Comparison of ENCODE assay signal across 22 cellular contexts in the genomic region with DNA sequence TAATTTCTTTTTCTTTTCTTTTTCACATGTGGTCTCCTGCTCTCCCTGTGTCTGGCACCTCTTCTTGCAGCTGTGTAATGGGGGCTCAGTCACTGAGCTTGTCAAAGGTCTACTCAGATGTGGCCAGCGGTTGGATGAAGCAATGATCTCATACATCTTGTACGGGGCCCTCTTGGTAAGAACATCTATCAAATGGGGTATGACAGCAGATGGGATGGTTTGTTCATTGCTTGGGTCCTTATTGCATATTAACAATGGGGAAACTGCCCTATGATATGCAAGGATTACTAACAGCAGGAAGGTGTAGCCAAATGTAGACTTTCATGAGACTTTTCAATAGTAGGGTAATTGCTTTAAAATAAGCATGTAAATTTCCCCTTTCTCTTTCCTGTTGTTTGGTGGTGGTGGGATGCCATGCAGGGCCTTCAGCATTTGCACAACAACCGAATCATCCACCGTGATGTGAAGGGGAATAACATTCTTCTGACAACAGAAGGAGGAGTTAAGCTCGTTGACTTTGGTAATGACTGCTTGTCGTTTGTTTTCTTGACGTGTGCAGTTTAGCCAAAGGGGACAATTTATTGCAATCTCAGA. TPM values are rescaled to one million over a fixed set of nuclear protein-coding genes. Genes with fewer than 3 reads are reported as not detected.
DNase-seq lines count a peak whose midpoint lies in the region; ATAC-seq, FAIRE-seq and TF ChIP-seq lines count a peak whose summit lies in the region.
"Had no signal": no experiment of that assay in that cellular context is flagged by ENCODE, and none has a peak within 500 bp of the region (broad histone marks: within the 10 kb centered on the region; RNA-seq: fewer than 3 reads in every experiment).

No MANE protein-coding gene starts in this region.

- in situ Hi-C loops in K562 (cut with MboI), result no loop called here

- DNase-seq in K562 (ENCODE audit: extremely low read depth in 1 of 4, low spot score in 3 of 4) (no peak), mesendoderm (peak; percentile 69), NCI-H510A treated with DMSO at 0.1 percent for 48 hours (lab: John Stamatoyannopoulos, UW) (no peak), Right ventricle myocardium superior (no peak), AG20443 (ENCODE audit: low spot score) (no peak)
- DNase-seq: activated CD4-positive, alpha-beta T cell treated with anti-CD3 and anti-CD28 coated beads, Interleukin-2, amount 10 ng/mL, durations not matched to agents 24 days and 14 days; activated naive CD4-positive, alpha-beta T cell treated with anti-CD3 and anti-CD28 coated beads for 36 hours; gastrocnemius medialis; MM.1S; NCI-H2029 treated with DMSO at 0.1 percent for 48 hours; NCI-H774 had no signal

- no peak overlapping the region for H3K27ac ChIP-seq in K562 (ENCODE audit: extremely low read depth, low read depth, low read length)
- peak overlapping the region; percentile 1 for H3K27ac ChIP-seq in mesendoderm (ENCODE audit: low read depth, low read length)
- H3K27ac ChIP-seq: ascending aorta, gastrocnemius medialis, thoracic aorta had no signal

- WGBS in K562 (ENCODE audit: insufficient coverage, low coverage, missing lambda C conversion rate), result 48% methylated on average over 7 of the region's 7 CpGs
- no CpG with 5 or more reads among the region's 7 CpGs for WGBS in mesendoderm (ENCODE audit: extremely low coverage, insufficient coverage, low lambda C conversion rate)

- H2AFZ ChIP-seq in K562 (ENCODE audit: low read depth, low read length), result peak overlapping the region; percentile 11; the same call in 1 of the 2 replicates

- intact Hi-C loops in K562 (cut with micrococcal nuclease), result no loop called here
- intact Hi-C loops in Right ventricle myocardium superior (cut with DNase I), result no loop called here

- CTCF ChIA-PET in K562 (lab: Yijun Ruan, JAX; ENCODE audit: low intra/inter-chr PET ratio), result no interaction called here

- H3K4me2 ChIP-seq in K562 (ENCODE audit: insufficient read depth, low read length) (no peak overlapping the region), mesendoderm (ENCODE audit: low read length) (no peak overlapping the region)

- no peak overlapping the region for H2BK120ac ChIP-seq in mesendoderm (ENCODE audit: low read depth, low read length)

- H3K56ac ChIP-seq in mesendoderm (ENCODE audit: low read length), result no peak overlapping the region

- no peak for TF ChIP-seq POLR2A in K562 (conservative IDR thresholded peaks at IDR 0.05)

- ATAC-seq in GM19035 (IDR thresholded peaks at IDR 0.05; ENCODE audit: unreplicated experiment) (peak; percentile 41), HG03565 (IDR thresholded peaks at IDR 0.05; ENCODE audit: unreplicated experiment) (peak; percentile 50), K562 (no peak; the same call in 2 of the 3 replicates), Right ventricle myocardium superior (ENCODE audit: poor library complexity) (no peak)
- ATAC-seq: gastrocnemius medialis; natural killer cell treated with Interleukin-12 subunit alpha and Interleukin-12 subunit beta and Interleukin-15 and Interleukin-18, amount 100 ng/mL, for 72 hours had no signal

- POLR2A ChIA-PET in K562 (lab: Yijun Ruan, JAX), result interaction anchor here (1.2 kb wide), 1 partner anchor 12 kb away, joined by 4 read pairs; no protein-coding TSS in a partner anchor

- peaks cover 2% of the 10 kb centered on the region; the same call in 1 of the 2 replicates for H3K9me3 ChIP-seq in K562 (replicated peaks; ENCODE audit: control insufficient read depth, insufficient read depth, low read depth, low read length)
- H3K9me3 ChIP-seq: ascending aorta, gastrocnemius medialis, thoracic aorta had no signal

- H3K23ac ChIP-seq in mesendoderm (ENCODE audit: low read length), result no peak overlapping the region

- no peak overlapping the region for H4K8ac ChIP-seq in mesendoderm (ENCODE audit: low read depth, low read length)

- H4K5ac ChIP-seq in mesendoderm (ENCODE audit: low read length), result no peak overlapping the region

- no peak overlapping the region for H2BK15ac ChIP-seq in mesendoderm (replicated peaks; ENCODE audit: low read depth)

- H2AK5ac ChIP-seq in mesendoderm (ENCODE audit: low read length), result no peak overlapping the region

- TF ChIP-seq CTCF in K562 (IDR thresholded peaks at IDR 0.05 in 2 of 3, conservative IDR thresholded peaks at IDR 0.05 in 1 of 3; ENCODE audit: insufficient read depth in 2 of 3, low read depth in 1 of 3, low read length in 3 of 3), result no peak

- H3K9me1 ChIP-seq in K562 (ENCODE audit: control insufficient read depth, insufficient read depth, low read length), result no peaks in the 10 kb centered on the region

- H4K20me1 ChIP-seq in K562 (replicated peaks; ENCODE audit: control insufficient read depth, insufficient read depth, low read length), result no peaks in the 10 kb centered on the region

- peak overlapping the region; percentile 85 for H3K18ac ChIP-seq in mesendoderm (ENCODE audit: low read length)

- H3K4me1 ChIP-seq in K562 (replicated peaks in 1 of 2; ENCODE audit: control insufficient read depth in 2 of 2, insufficient read depth in 2 of 2, low read length in 2 of 2) (peaks cover 0 to 6% of the 10 kb centered on the region in 2 experiments; a peak in 2 of 5 replicates), mesendoderm (ENCODE audit: control insufficient read depth, low read depth, low read length) (peaks cover 11% of the 10 kb centered on the region)
- H3K4me1 ChIP-seq: ascending aorta had no signal

- TF ChIP-seq EP300 in K562 (IDR thresholded peaks at IDR 0.05; ENCODE audit: low read length), result no peak

- no peak for FAIRE-seq in K562 (lab: Jason Lieb, UNC)
- FAIRE-seq: colon, endothelial cell of umbilical vein, GM12892, H54, HTR-8/SVneo had no signal

- H3K27me3 ChIP-seq in K562 (ENCODE audit: control insufficient read depth in 2 of 2, insufficient read depth in 2 of 2, low read length in 2 of 2), result no peaks in the 10 kb centered on the region
- no peaks in the 10 kb centered on the region for H3K27me3 ChIP-seq in mesendoderm (ENCODE audit: insufficient read depth, low read length, poor library complexity)
- H3K27me3 ChIP-seq: ascending aorta, gastrocnemius medialis had no signal

- TF ChIP-seq RAD21 in K562 (CRISPR knock-in tag; conservative IDR thresholded peaks at IDR 0.05 in 1 of 2, IDR thresholded peaks at IDR 0.05 in 1 of 2), result no peak

- no TSS peak for BruUV-seq in K562 (replicated peaks; lab: Mats Ljungman, UMichigan)

- H3K36me3 ChIP-seq in K562 (ENCODE audit: control insufficient read depth, insufficient read depth, low read length), result no peaks in the 10 kb centered on the region
- no peaks in the 10 kb centered on the region for H3K36me3 ChIP-seq in mesendoderm (ENCODE audit: control insufficient read depth, insufficient read depth, low read length)
- H3K36me3 ChIP-seq: ascending aorta, gastrocnemius medialis, thoracic aorta had no signal

- H3K79me1 ChIP-seq in mesendoderm (ENCODE audit: low read length), result no peaks in the 10 kb centered on the region

- H3K79me2 ChIP-seq in K562 (ENCODE audit: control insufficient read depth, insufficient read depth, low read length) (no peaks in the 10 kb centered on the region), mesendoderm (ENCODE audit: control insufficient read depth, insufficient read depth, low read length) (no peaks in the 10 kb centered on the region)

- H3K9ac ChIP-seq in K562 (ENCODE audit: insufficient read depth in 1 of 2, low read depth in 2 of 2, low read length in 2 of 2) (no peak overlapping the region), mesendoderm (ENCODE audit: low read length) (no peak overlapping the region)

- H3K4ac ChIP-seq in mesendoderm (ENCODE audit: low read depth, low read length), result no peak overlapping the region

- H2BK5ac ChIP-seq in mesendoderm (ENCODE audit: low read length), result no peak overlapping the region

- H3K4me3 ChIP-seq in K562 (no peak overlapping the region), mesendoderm (ENCODE audit: low read length) (no peak overlapping the region)
- H3K4me3 ChIP-seq: ascending aorta, gastrocnemius medialis, thoracic aorta had no signal

TF ChIP-seq in K562, 482 proteins besides CTCF, POLR2A, EP300 and RAD21 (continues in another document):
- no peak for TF ChIP-seq SRSF1 (IDR thresholded peaks at IDR 0.05; ENCODE audit: low read depth, low read length)
- TF ChIP-seq RFX7 (CRISPR knock-in tag; IDR thresholded peaks at IDR 0.05), result no peak
- TF ChIP-seq FOXK2 (conservative IDR thresholded peaks at IDR 0.05 in 1 of 2, IDR thresholded peaks at IDR 0.05 in 1 of 2; ENCODE audit: low read depth in 2 of 2), result no peak
- peak; percentile 30 for TF ChIP-seq MEIS2 (IDR thresholded peaks at IDR 0.05; ENCODE audit: partially characterized antibody)
- TF ChIP-seq RBM14 (IDR thresholded peaks at IDR 0.05; ENCODE audit: borderline replicate concordance, insufficient read depth, low read depth, low read length), result no peak
- TF ChIP-seq, protein P1, sequence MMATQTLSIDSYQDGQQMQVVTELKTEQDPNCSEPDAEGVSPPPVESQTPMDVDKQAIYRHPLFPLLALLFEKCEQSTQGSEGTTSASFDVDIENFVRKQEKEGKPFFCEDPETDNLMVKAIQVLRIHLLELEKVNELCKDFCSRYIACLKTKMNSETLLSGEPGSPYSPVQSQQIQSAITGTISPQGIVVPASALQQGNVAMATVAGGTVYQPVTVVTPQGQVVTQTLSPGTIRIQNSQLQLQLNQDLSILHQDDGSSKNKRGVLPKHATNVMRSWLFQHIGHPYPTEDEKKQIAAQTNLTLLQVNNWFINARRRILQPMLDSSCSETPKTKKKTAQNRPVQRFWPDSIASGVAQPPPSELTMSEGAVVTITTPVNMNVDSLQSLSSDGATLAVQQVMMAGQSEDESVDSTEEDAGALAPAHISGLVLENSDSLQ (IDR thresholded peaks at IDR 0.05), result peak; percentile 30; the same call in 1 of the 2 replicates

RNA-seq across cellular contexts. Expression of a gene that starts 36.5 kb away (rescaled TPM):
- total RNA-seq in K562 (2011; cell fraction: chromatin; rRNA removed; ENCODE audit: low replicate concordance), result 5.2 and 8.0 TPM in 2 replicates
- total RNA-seq in K562 (2011; cell fraction: nucleolus; rRNA removed), result 1.7 and 2.7 TPM in 2 replicates
- 3.4 and 3.9 TPM in 2 replicates for total RNA-seq in K562 (2011; cell fraction: nucleoplasm; rRNA removed)
- total RNA-seq in K562 (2014; rRNA removed), result 3.0 and 3.4 TPM in 2 replicates
- 4.6 and 4.7 TPM in 2 replicates for total RNA-seq in K562 (2014; rRNA removed; fragmentation: Illumina TruSeq; extraction: Trizol)
- total RNA-seq in K562 (2015; rRNA removed; fragmentation: Illumina TruSeq; extraction: Trizol), result 3.4 and 3.8 TPM in 2 replicates
- total RNA-seq in K562 (2021), result 3.5 and 4.7 TPM in 2 replicates
- polyA plus RNA-seq in K562 (2011; rRNA removed), result 0.32 and 3.6 TPM in 2 replicates
- polyA plus RNA-seq in K562 (2011; cell fraction: cytosol; rRNA removed), result 0.24 and 1.3 TPM in 2 replicates
- 0.79 and 3.4 TPM in 2 replicates for polyA plus RNA-seq in K562 (2011; cell fraction: nucleus; rRNA removed)
- polyA plus RNA-seq in K562 (2012), result 4.5 and 6.0 TPM in 2 replicates
- 3.4 and 4.2 TPM in 2 replicates for polyA plus RNA-seq in K562 (2014; fragmentation: Illumina TruSeq; extraction: Trizol)
- 1 to 10 TPM; 2.9 to 6.5 TPM for polyA plus RNA-seq in K562 (2014; fragmentation: Nextera tagmentation; extraction: Ambion mirVana)
- 2.7 and 3.8 TPM in 2 replicates for polyA plus RNA-seq in K562 (2014; rRNA removed)
- polyA minus RNA-seq in K562 (2011; rRNA and poly(A)+ RNA removed), result 1.1 and 3.9 TPM in 2 replicates
- 0.27 and 1.7 TPM in 2 replicates for polyA minus RNA-seq in K562 (2011; cell fraction: cytosol; rRNA and poly(A)+ RNA removed)
- polyA minus RNA-seq in K562 (2011; cell fraction: nucleus; rRNA and poly(A)+ RNA removed), result 1.9 and 6.5 TPM in 2 replicates
- 1.2 TPM for polyA plus RNA-seq in mesendoderm (2013, experiment 1 of 2)
- polyA plus RNA-seq in mesendoderm (2013, experiment 2 of 2), result 1.1 TPM
- total RNA-seq in Right ventricle myocardium superior, result not detected
- total RNA-seq: ascending aorta, endothelial cell of umbilical vein, progenitor cell of endocrine pancreas, thoracic aorta had no signal

Comparison
In these comparisons a context has a peak if more than half of its experiments do, and no peak if none do; other contexts are left out.
1. ATAC-seq: peak in GM19035 (single experiment) and HG03565 (single experiment); none in K562 (single experiment) and Right ventricle myocardium superior (single experiment).